ENCODE assay signal across 7 cellular contexts in genomic region chr20:20017852-20018245, GRCh38. TPM values are rescaled to one million over a fixed set of nuclear protein-coding genes. Genes with fewer than 3 reads are reported as not detected.
DNase-seq lines count a peak whose midpoint lies in the region; ATAC-seq and TF ChIP-seq lines count a peak whose summit lies in the region.

No MANE protein-coding gene starts in this region.

- CTCF ChIA-PET in activated CD8-positive, alpha-beta T cell treated with anti-CD3 and anti-CD28 coated beads for 36 hours (lab: Charles Lee) = interaction anchor here (0.7 to 2.1 kb wide), 3 partner anchors 9 to 35 kb away, joined by 3 to 11 read pairs (median 10); partner anchors contain the start of genes CFAP61 and CRNKL1

- H3K4me1 ChIP-seq in skeletal muscle satellite cell (ENCODE audit: control insufficient read depth, insufficient read depth, low read length) = peaks cover 13% of the 10 kb centered on the region

- no peak for TF ChIP-seq CTCF in activated CD8-positive, alpha-beta T cell treated with anti-CD3 and anti-CD28 coated beads for 36 hours (IDR thresholded peaks at IDR 0.05)

- no peaks in the 10 kb centered on the region for H3K27me3 ChIP-seq in skeletal muscle satellite cell (ENCODE audit: control insufficient read depth, insufficient read depth, low read length)

- peak overlapping the region; percentile 97 for H3K4me3 ChIP-seq in skeletal muscle satellite cell (ENCODE audit: low read length)

- peak overlapping the region; percentile 97 for H3K4me2 ChIP-seq in skeletal muscle satellite cell (ENCODE audit: low read length)

- peaks cover 5% of the 10 kb centered on the region for H3K36me3 ChIP-seq in skeletal muscle satellite cell (ENCODE audit: insufficient read depth, low read length)

- POLR2A ChIA-PET in activated CD8-positive, alpha-beta T cell treated with anti-CD3 and anti-CD28 coated beads for 36 hours (lab: Charles Lee) = interaction anchor here (1.3 to 2.1 kb wide), 4 partner anchors 12 to 34 kb away, joined by 4 to 15 read pairs (median 7); partner anchors contain the start of genes CFAP61 and CRNKL1

- intact Hi-C loops in activated CD8-positive, alpha-beta T cell treated with anti-CD3 and anti-CD28 coated beads for 36 hours (cut with micrococcal nuclease) = loop anchor here (2.0 kb wide), 1 partner anchor 35 kb away; the partner anchor contains the start of genes CFAP61 and CRNKL1
- intact Hi-C loops in left cardiac atrium (cut with DNase I) = no loop called here

- DNase-seq in activated CD8-positive, alpha-beta T cell treated with anti-CD3 and anti-CD28 coated beads for 36 hours = peak; percentile 43
- DNase-seq in left cardiac atrium = no peak
- no peak for DNase-seq in pons (ENCODE audit: low spot score)

- peak overlapping the region; percentile 85 for H3K4me3 Mint-ChIP-seq in activated CD8-positive, alpha-beta T cell treated with anti-CD3 and anti-CD28 coated beads for 36 hours

- H3K27me3 Mint-ChIP-seq in activated CD8-positive, alpha-beta T cell treated with anti-CD3 and anti-CD28 coated beads for 36 hours = no peaks in the 10 kb centered on the region

- H3K27ac Mint-ChIP-seq in activated CD8-positive, alpha-beta T cell treated with anti-CD3 and anti-CD28 coated beads for 36 hours = peak overlapping the region; percentile 84

- ATAC-seq in GM19328 (IDR thresholded peaks at IDR 0.05; ENCODE audit: unreplicated experiment) (peak; percentile 4), HG03159 (IDR thresholded peaks at IDR 0.05; ENCODE audit: unreplicated experiment) (peak; percentile 4), left cardiac atrium (peak; percentile 5 to 9), HG03039 (IDR thresholded peaks at IDR 0.05; ENCODE audit: unreplicated experiment) (no peak)
- peak; percentile 26 for ATAC-seq in activated CD8-positive, alpha-beta T cell treated with anti-CD3 and anti-CD28 coated beads for 36 hours

- H3K9me3 ChIP-seq in skeletal muscle satellite cell (replicated peaks; ENCODE audit: low read length) = no peaks in the 10 kb centered on the region

- no peaks in the 10 kb centered on the region for H3K9me3 Mint-ChIP-seq in activated CD8-positive, alpha-beta T cell treated with anti-CD3 and anti-CD28 coated beads for 36 hours

- H3K36me3 Mint-ChIP-seq in activated CD8-positive, alpha-beta T cell treated with anti-CD3 and anti-CD28 coated beads for 36 hours (ENCODE audit: low read depth) = peaks cover 33% of the 10 kb centered on the region

- peaks cover 56% of the 10 kb centered on the region for H3K4me1 Mint-ChIP-seq in activated CD8-positive, alpha-beta T cell treated with anti-CD3 and anti-CD28 coated beads for 36 hours (ENCODE audit: low read depth)

- peak overlapping the region; percentile 97 for H3K9ac ChIP-seq in skeletal muscle satellite cell (ENCODE audit: low read depth, low read length)

RNA-seq across cellular contexts. Expression of gene NAA20, which starts 0.7 kb away (rescaled TPM):
- total RNA-seq in activated CD8-positive, alpha-beta T cell treated with anti-CD3 and anti-CD28 coated beads for 36 hours = 100 to 1,000 TPM in 1 of 2 experiments, 10 to 100 TPM in 1; 99.8 to 100 TPM
- total RNA-seq in left cardiac atrium = 10 to 100 TPM; 49.0 to 63.1 TPM
- total RNA-seq in skeletal muscle satellite cell (2012; rRNA removed) = 45.4 and 52.5 TPM in 2 replicates

RNA-seq across cellular contexts. Expression of gene CRNKL1, which starts 34.4 kb away (rescaled TPM):
- total RNA-seq in activated CD8-positive, alpha-beta T cell treated with anti-CD3 and anti-CD28 coated beads for 36 hours = 10 to 100 TPM; 21.1 to 23.3 TPM
- 10 to 100 TPM; 12.8 to 16.4 TPM for total RNA-seq in left cardiac atrium
- 18.6 and 20.5 TPM in 2 replicates for total RNA-seq in skeletal muscle satellite cell (2012; rRNA removed)

RNA-seq across cellular contexts. Expression of gene CFAP61, which starts 34.5 kb away (rescaled TPM):
- total RNA-seq in activated CD8-positive, alpha-beta T cell treated with anti-CD3 and anti-CD28 coated beads for 36 hours = not detected
- total RNA-seq in left cardiac atrium = 1 to 10 TPM; 1.0 TPM
- not detected in 2 replicates for total RNA-seq in skeletal muscle satellite cell (2012; rRNA removed)
